24 cellular contexts compared by ENCODE assay signal in the genomic region with DNA sequence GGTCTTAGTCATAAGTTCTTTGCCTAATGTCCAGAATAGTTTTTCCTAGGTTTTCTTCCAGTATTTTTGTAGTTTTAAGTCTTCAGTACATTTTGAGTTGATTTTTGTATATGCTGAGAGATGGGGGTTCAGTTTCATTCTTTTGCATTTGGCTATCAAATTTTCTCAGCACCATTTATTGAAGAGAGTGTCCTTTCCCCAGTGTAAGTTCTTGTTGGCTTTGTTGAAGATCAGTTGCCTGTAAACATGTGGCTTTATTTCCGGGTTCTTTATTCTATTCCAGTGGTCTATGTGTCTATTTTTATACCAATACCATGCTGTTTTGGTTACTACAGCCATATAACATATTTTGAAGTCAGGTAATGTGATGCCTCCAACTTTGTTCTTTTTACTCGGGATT.
"Had no signal": no experiment of that assay in that cellular context is flagged by ENCODE, and none has a peak within 500 bp of the region (broad histone marks: within the 10 kb centered on the region; RNA-seq: fewer than 3 reads in every experiment).

No MANE protein-coding gene starts in this region.

- DNase-seq: stimulated activated CD4-positive, alpha-beta T cell treated with anti-CD3 and anti-CD28 coated beads, Interleukin-2, amount 100 ng/mL, for 48 hours; stimulated activated CD4-positive, alpha-beta T cell treated with anti-CD3 and anti-CD28 coated beads, Interleukin-4, amount 100 ng/mL, for 1 hour; stimulated activated CD4-positive, alpha-beta T cell treated with anti-CD3 and anti-CD28 coated beads, Interleukin-4, amount 100 ng/mL, for 24 hours; stimulated activated CD4-positive, alpha-beta T cell treated with anti-CD3 and anti-CD28 coated beads, Interleukin-4, amount 100 ng/mL, for 4 hours; stimulated activated CD8-positive, alpha-beta memory T cell treated with anti-CD3 and anti-CD28 coated beads, Interleukin-4, amount 100 ng/mL, for 48 hours; stimulated activated naive B cell treated with anti-CD40 and anti-IgM and Interleukin-4, amounts not matched to agents 10 μg/mL and 1 μg/mL and 100 μg/mL, for 72 hours; stimulated activated naive CD4-positive, alpha-beta T cell; stimulated activated naive CD4-positive, alpha-beta T cell treated with Interleukin-2 at 50 U/mL for 16 hours; stimulated activated naive CD8-positive, alpha-beta T cell treated with anti-CD3 and anti-CD28 coated beads, Interleukin-15, amount 100 ng/mL, for 72 hours; stimulated activated naive CD8-positive, alpha-beta T cell treated with anti-CD3 and anti-CD28 coated beads, Interleukin-15, Interleukin-2, amounts not matched to agents 100 U/mL and 50 U/mL, for 24 hours; stomach; substantia nigra; testis; thyroid gland; tibial artery; transverse colon; trophoblast cell; upper lobe of left lung; upper lobe of right lung; uterus had no signal

- H3K9me3 ChIP-seq: suprapubic skin, testis, thoracic aorta, thyroid gland, tibial artery, transverse colon, upper lobe of left lung, upper lobe of right lung, uterus, vagina had no signal

- H3K4me3 ChIP-seq: stomach, suprapubic skin, testis, thoracic aorta, thyroid gland, tibial artery, tibial nerve, transverse colon, upper lobe of left lung, upper lobe of right lung, uterus, vagina had no signal

- H3K4me1 ChIP-seq: stomach, suprapubic skin, testis, thyroid gland, tibial artery, tibial nerve, transverse colon, upper lobe of left lung, upper lobe of right lung, uterus, vagina had no signal

- H3K27ac ChIP-seq: stomach, suprapubic skin, testis, thoracic aorta, thyroid gland, tibial artery, tibial nerve, transverse colon, upper lobe of left lung, upper lobe of right lung, uterus, vagina had no signal

- H3K36me3 ChIP-seq: stomach, suprapubic skin, thoracic aorta, thyroid gland, tibial artery, tibial nerve, transverse colon, upper lobe of left lung, upper lobe of right lung, uterus, vagina had no signal

- H3K27me3 ChIP-seq: stomach, suprapubic skin, testis, thyroid gland, tibial artery, tibial nerve, transverse colon, upper lobe of left lung, upper lobe of right lung, uterus, vagina had no signal
